In the genomic region with DNA sequence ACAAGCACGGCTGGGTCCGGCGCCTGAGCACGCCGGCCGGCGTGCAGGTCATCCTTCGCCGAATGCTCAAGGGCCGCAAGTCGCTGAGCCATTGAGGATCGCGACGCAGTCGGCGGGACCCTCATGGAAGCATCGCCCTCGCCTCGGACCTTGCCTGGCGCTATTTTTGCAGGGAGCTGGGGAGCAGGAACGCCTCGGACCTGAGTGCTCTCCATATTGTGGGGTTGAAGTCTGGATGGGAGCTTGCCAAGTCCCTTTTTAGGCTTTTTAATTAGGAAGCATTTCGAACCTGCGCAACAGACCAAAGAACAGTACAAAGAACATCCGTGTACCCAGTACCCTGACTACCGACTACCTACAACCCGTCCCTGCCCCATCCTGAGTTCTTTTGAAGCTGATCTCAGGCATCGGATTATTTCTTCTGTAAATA, we compare ENCODE assay signal across 8 cellular contexts. TPM values are rescaled to one million over a fixed set of nuclear protein-coding genes. Genes with fewer than 3 reads are reported as not detected.
DNase-seq lines count a peak whose midpoint lies in the region; ATAC-seq and TF ChIP-seq lines count a peak whose summit lies in the region.

No MANE protein-coding gene starts in this region.

- no peaks in the 10 kb centered on the region for H4K20me1 ChIP-seq in OCI-LY1 (ENCODE audit: insufficient read depth, low read length)

- H3K36me3 Mint-ChIP-seq in endothelial cell (ENCODE audit: low read depth, unreplicated experiment) = peaks cover 6% of the 10 kb centered on the region

- peak overlapping the region; percentile 75 for H3K9ac ChIP-seq in OCI-LY1 (ENCODE audit: low read length)

- DNase-seq in GM12864 (ENCODE audit: low read depth) (no peak), endothelial cell (ENCODE audit: low spot score) (no peak), ovary (no peak), H4 (ENCODE audit: low spot score) (no peak)
- DNase-seq in NK-92 treated with Interleukin-12 subunit alpha and Interleukin-12 subunit beta, amount 100 ng/mL, for 24 hours (lab: John Stamatoyannopoulos, UW) = no peak

- H3K79me2 ChIP-seq in OCI-LY1 (ENCODE audit: insufficient read depth, low read length) = peaks cover 13% of the 10 kb centered on the region

- H3K27me3 ChIP-seq in OCI-LY1 (ENCODE audit: insufficient read depth, low read length) (no peaks in the 10 kb centered on the region), ovary (no peaks in the 10 kb centered on the region)

- H2AFZ ChIP-seq in OCI-LY1 (ENCODE audit: low read length) = no peak overlapping the region

- H3K27ac ChIP-seq in OCI-LY1 (ENCODE audit: low read depth, low read length, poor library complexity, severe bottlenecking) (peak overlapping the region; percentile 88), ovary (peak overlapping the region; percentile 41 to 73)

- TF ChIP-seq EP300 in ovary (IDR thresholded peaks at IDR 0.05) = no peak

- no peaks in the 10 kb centered on the region for H3K9me3 Mint-ChIP-seq in endothelial cell (ENCODE audit: unreplicated experiment)

- peaks cover 6% of the 10 kb centered on the region; the same call in 1 of the 2 replicates for H3F3A ChIP-seq in OCI-LY1 (ENCODE audit: insufficient read depth, low read length)

- no peak for TF ChIP-seq CTCF in GM12864 (IDR thresholded peaks at IDR 0.05; ENCODE audit: low read depth, low read length, missing control alignments)
- no peak for TF ChIP-seq CTCF in OCI-LY1 (IDR thresholded peaks at IDR 0.05; ENCODE audit: low read length)
- no peak for TF ChIP-seq CTCF in endothelial cell (IDR thresholded peaks at IDR 0.05; ENCODE audit: unreplicated experiment)
- TF ChIP-seq CTCF in ovary (IDR thresholded peaks at IDR 0.05) = no peak

- no peak for TF ChIP-seq POLR2A in ovary (IDR thresholded peaks at IDR 0.05)

- H3K4me2 ChIP-seq in OCI-LY1 (ENCODE audit: low read length) = peak overlapping the region; percentile 75

- ATAC-seq in GM21367 (IDR thresholded peaks at IDR 0.05; ENCODE audit: unreplicated experiment) (no peak), GM21717 (IDR thresholded peaks at IDR 0.05; ENCODE audit: unreplicated experiment) (no peak)

- H3K36me3 ChIP-seq in OCI-LY1 (ENCODE audit: insufficient read depth, low read length) (peaks cover 3% of the 10 kb centered on the region; the same call in 1 of the 2 replicates), ovary (no peaks in the 10 kb centered on the region)

- intact Hi-C loops in ovary (cut with DNase I) = no loop called here

- H3K27ac Mint-ChIP-seq in endothelial cell (ENCODE audit: unreplicated experiment) = peak overlapping the region; percentile 72

- 4 to 7% (median 4%) methylated on average over 26 to 28 of the region's 28 CpGs for WGBS in ovary, 3 donors

- H3K4me1 Mint-ChIP-seq in endothelial cell (ENCODE audit: unreplicated experiment) = peaks cover 20% of the 10 kb centered on the region

- peak overlapping the region; percentile 82 for H3K4me3 ChIP-seq in GM12864 (ENCODE audit: low read depth, low read length)
- peak overlapping the region; percentile 68 for H3K4me3 ChIP-seq in OCI-LY1 (ENCODE audit: low read depth, low read length, poor library complexity, severe bottlenecking)
- H3K4me3 ChIP-seq in ovary = peak overlapping the region; percentile 61

- H3K4me3 Mint-ChIP-seq in endothelial cell (ENCODE audit: unreplicated experiment) = peak overlapping the region; percentile 93

- no peaks in the 10 kb centered on the region for H3K9me2 ChIP-seq in OCI-LY1 (ENCODE audit: low read depth, low read length)

- H3K9me3 ChIP-seq in OCI-LY1 (ENCODE audit: low read length) = no peaks in the 10 kb centered on the region
- no peaks in the 10 kb centered on the region for H3K9me3 ChIP-seq in ovary

- H3K4me1 ChIP-seq in OCI-LY1 (ENCODE audit: insufficient read depth, low read length, severe bottlenecking) = peaks cover 48% of the 10 kb centered on the region
- H3K4me1 ChIP-seq in ovary (ENCODE audit: insufficient read depth) = peaks cover 9% of the 10 kb centered on the region

- peaks cover 6% of the 10 kb centered on the region for H3K27me3 Mint-ChIP-seq in endothelial cell (ENCODE audit: unreplicated experiment)

RNA-seq across cellular contexts. Expression of gene MRPL34, which starts 0.6 kb away (rescaled TPM):
- 60.2 TPM for total RNA-seq in endothelial cell (ENCODE audit: unreplicated experiment)
- total RNA-seq in ovary = 10 to 100 TPM; 39.5 to 93.4 (median 53.4) TPM
- polyA plus RNA-seq in ovary = 10 to 100 TPM; 62.7 to 93.0 TPM
- 48.0 and 76.2 TPM in 2 replicates for total RNA-seq in H4 (2014; rRNA removed; shearing (Covaris generic))

RNA-seq across cellular contexts. Expression of gene DDA1, which starts 3.1 kb away (rescaled TPM):
- 44.7 TPM for total RNA-seq in endothelial cell (ENCODE audit: unreplicated experiment)
- 10 to 100 TPM in 6 of 7 donors, 1 to 10 TPM in 1; 6.3 to 29.3 (median 18.6) TPM for total RNA-seq in ovary
- polyA plus RNA-seq in ovary = 10 to 100 TPM; 29.1 to 32.6 TPM
- total RNA-seq in H4 (2014; rRNA removed; shearing (Covaris generic)) = 20.0 and 34.3 TPM in 2 replicates

RNA-seq across cellular contexts. Expression of gene ABHD8, which starts 3.1 kb away (rescaled TPM):
- total RNA-seq in endothelial cell (ENCODE audit: unreplicated experiment) (8.9 TPM), ovary (10 to 100 TPM; 12.4 to 25.1 (median 19.1) TPM)
- 10 to 100 TPM in 1 of 2 donors, under 1 TPM in 1; 0.55 to 15.3 TPM for polyA plus RNA-seq in ovary
- total RNA-seq in H4 (2014; rRNA removed; shearing (Covaris generic)) = 3.5 and 7.5 TPM in 2 replicates

RNA-seq across cellular contexts. Expression of gene ANKLE1, which starts 24.6 kb away (rescaled TPM):
- total RNA-seq in endothelial cell (ENCODE audit: unreplicated experiment) (2.3 TPM), ovary (1 to 10 TPM in 4 of 7 donors, under 1 TPM in 3; 0.23 to 1.6 (median 1.4) TPM)
- under 1 TPM; 0.12 to 0.65 TPM for polyA plus RNA-seq in ovary
- total RNA-seq in H4 (2014; rRNA removed; shearing (Covaris generic)) = 0.06 TPM in 1 of 2 replicates, not detected in the other

RNA-seq across cellular contexts. Expression of gene ANO8, which starts 28.4 kb away (rescaled TPM):
- 19.0 TPM for total RNA-seq in endothelial cell (ENCODE audit: unreplicated experiment)
- 1 to 10 TPM; 2.0 to 8.9 (median 4.0) TPM for total RNA-seq in ovary
- 1 to 10 TPM; 2.1 to 3.7 TPM for polyA plus RNA-seq in ovary
- total RNA-seq in H4 (2014; rRNA removed; shearing (Covaris generic)) = 1.4 and 3.2 TPM in 2 replicates
